In genomic region chr17:34401165-34401564, GRCh38 we compare ENCODE assay signal across 25 cellular contexts.
DNase-seq lines count a peak whose midpoint lies in the region; TF ChIP-seq lines count a peak whose summit lies in the region.
"Had no signal": no experiment of that assay in that cellular context is flagged by ENCODE, and none has a peak within 500 bp of the region (broad histone marks: within the 10 kb centered on the region; RNA-seq: fewer than 3 reads in every experiment).

No MANE protein-coding gene starts in this region.

- TF ChIP-seq CTCF in GM12865 (IDR thresholded peaks at IDR 0.05; ENCODE audit: insufficient read depth, low read depth, low read length, missing control alignments), result no peak

- no peak overlapping the region for H3K4me3 ChIP-seq in GM12865 (ENCODE audit: low read depth, low read length)
- H3K4me3 ChIP-seq: GM23338, heart right ventricle, PC-9, right lobe of liver, thoracic aorta had no signal

- DNase-seq in GM12865 (ENCODE audit: low read depth), result peak; percentile 19
- DNase-seq in NCI-H187 (lab: John Stamatoyannopoulos, UW), result peak; percentile 76 to 95
- DNase-seq in NCI-H69 (lab: John Stamatoyannopoulos, UW), result peak; percentile 67
- DNase-seq in islet precursor cell, result peak; percentile 51
- DNase-seq in activated T-cell treated with anti-CD3 and anti-CD28 coated beads for 4 hours, result no peak
- no peak for DNase-seq in EL
- no peak for DNase-seq in SW480 (ENCODE audit: low spot score)
- DNase-seq: activated CD4-positive, alpha-beta T cell treated with anti-CD3 and anti-CD28 coated beads, Interleukin-2, amount 50 U/mL, for 48 hours; activated CD4-positive, CD25-positive, alpha-beta regulatory T cell; activated effector memory CD4-positive, alpha-beta T cell treated with Interleukin-2 at 50 U/mL for 16 hours; activated naive CD8-positive, alpha-beta T cell treated with anti-CD3 and anti-CD28 coated beads, Interleukin-2, amount 10 ng/mL, durations not matched to agents 7 days and 5 days; GDM1; heart right ventricle; left cardiac atrium; NCI-H2029 treated with DMSO at 0.1 percent for 48 hours; NCI-H774; PC-9; right lobe of liver; SHP77 treated with DMSO at 0.1 percent for 48 hours; stimulated activated CD4-positive, alpha-beta T cell treated with anti-CD3 and anti-CD28 coated beads, Interleukin-12 subunit alpha, Interleukin-12 subunit beta, amount 100 ng/mL, for 4 hours; stimulated activated CD4-positive, alpha-beta T cell treated with anti-CD3 and anti-CD28 coated beads, Interleukin-4, amount 100 ng/mL, for 4 hours; stimulated activated naive CD4-positive, alpha-beta T cell treated with Interleukin-2 at 50 U/mL for 16 hours; SW 1271 had no signal

Comparison
In these comparisons a context has a peak if more than half of its experiments do, and no peak if none do; other contexts are left out.
1. DNase-seq: peak in GM12865 (single experiment), NCI-H187 (2 of 2), NCI-H69 (single experiment) and islet precursor cell (single experiment); none in activated T-cell treated with anti-CD3 and anti-CD28 coated beads for 4 hours (single experiment), EL (single experiment) and SW480 (single experiment).